23 cellular contexts compared by ENCODE assay signal in the genomic region with DNA sequence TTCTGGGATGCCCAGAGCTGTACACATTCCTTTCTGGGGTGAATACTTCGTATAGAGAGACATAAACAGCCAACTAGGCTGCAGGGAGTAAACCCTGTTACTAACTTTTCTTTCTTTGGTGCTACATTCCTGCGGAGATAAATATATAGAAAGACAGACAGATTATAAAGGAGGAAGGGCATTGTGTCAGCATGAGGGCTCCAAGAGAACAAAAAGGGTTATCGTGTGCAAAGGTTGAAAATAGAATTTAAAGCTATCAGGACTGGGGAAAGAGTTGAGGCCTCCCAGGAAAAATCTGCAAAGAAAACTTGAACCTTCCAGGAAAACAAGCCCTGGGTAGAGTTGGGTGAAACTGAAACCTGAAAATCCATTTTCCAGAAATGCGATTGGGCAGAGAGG.
DNase-seq lines count a peak whose midpoint lies in the region; ATAC-seq and TF ChIP-seq lines count a peak whose summit lies in the region.
"Had no signal": no experiment of that assay in that cellular context is flagged by ENCODE, and none has a peak within 500 bp of the region (broad histone marks: within the 10 kb centered on the region; RNA-seq: fewer than 3 reads in every experiment).

No MANE protein-coding gene starts in this region.

- TF ChIP-seq POLR2A in suprapubic skin (IDR thresholded peaks at IDR 0.05) = no peak

- peaks cover 39% of the 10 kb centered on the region for H3K4me1 Mint-ChIP-seq in endodermal cell
- H3K4me1 Mint-ChIP-seq in nephron = peaks cover 48% of the 10 kb centered on the region
- H3K4me1 Mint-ChIP-seq in activated T-cell treated with anti-CD3 and anti-CD28 coated beads, Interleukin-2, amount 50 U/mL, for 24 hours (ENCODE audit: low read depth) = no peaks in the 10 kb centered on the region
- H3K4me1 Mint-ChIP-seq: activated naive CD8-positive, alpha-beta T cell treated with anti-CD3 and anti-CD28 coated beads for 36 hours; memory B cell had no signal

- H3K27me3 ChIP-seq in SK-N-SH (ENCODE audit: insufficient read depth) = no peaks in the 10 kb centered on the region
- no peaks in the 10 kb centered on the region for H3K27me3 ChIP-seq in endodermal cell (ENCODE audit: control insufficient read depth, insufficient read depth, low read length, poor library complexity, severe bottlenecking)
- no peaks in the 10 kb centered on the region for H3K27me3 ChIP-seq in suprapubic skin
- H3K27me3 ChIP-seq: brain microvascular endothelial cell, vagina had no signal

- no peaks in the 10 kb centered on the region for H3K9me3 Mint-ChIP-seq in endodermal cell
- peaks cover 4% of the 10 kb centered on the region for H3K9me3 Mint-ChIP-seq in nephron
- no peaks in the 10 kb centered on the region for H3K9me3 Mint-ChIP-seq in activated T-cell treated with anti-CD3 and anti-CD28 coated beads, Interleukin-2, amount 50 U/mL, for 24 hours
- H3K9me3 Mint-ChIP-seq: activated naive CD8-positive, alpha-beta T cell treated with anti-CD3 and anti-CD28 coated beads for 36 hours; memory B cell; naive thymus-derived CD8-positive, alpha-beta T cell; T-cell had no signal

- H3K9me2 ChIP-seq in SK-N-SH = no peaks in the 10 kb centered on the region

- H3K9me3 ChIP-seq in SK-N-SH (no peaks in the 10 kb centered on the region), endodermal cell (ENCODE audit: control insufficient read depth, low read length) (no peaks in the 10 kb centered on the region), suprapubic skin (no peaks in the 10 kb centered on the region)
- H3K9me3 ChIP-seq: vagina had no signal

- no peaks in the 10 kb centered on the region for H3K36me3 ChIP-seq in SK-N-SH (replicated peaks in 1 of 2; ENCODE audit: control insufficient read depth in 1 of 2, insufficient read depth in 2 of 2, low read length in 1 of 2)
- H3K36me3 ChIP-seq in endodermal cell (ENCODE audit: control insufficient read depth, insufficient read depth, low read length) = no peaks in the 10 kb centered on the region
- H3K36me3 ChIP-seq in suprapubic skin = no peaks in the 10 kb centered on the region
- H3K36me3 ChIP-seq: brain microvascular endothelial cell, vagina had no signal

- no peaks in the 10 kb centered on the region for H3K79me2 ChIP-seq in SK-N-SH (ENCODE audit: insufficient read depth)

- TF ChIP-seq CTCF in SK-N-SH (IDR thresholded peaks at IDR 0.05) (no peak), endodermal cell (conservative IDR thresholded peaks at IDR 0.05) (no peak), nephron (IDR thresholded peaks at IDR 0.05; ENCODE audit: unreplicated experiment in 3 of 3) (no peak), suprapubic skin (IDR thresholded peaks at IDR 0.05) (no peak)

- H3K9ac ChIP-seq in SK-N-SH = no peak overlapping the region
- no peak overlapping the region for H3K9ac ChIP-seq in endodermal cell (ENCODE audit: extremely low read depth, low read length, poor library complexity, severe bottlenecking)

- 81% methylated on average over 4 of the region's 4 CpGs for WGBS in SK-N-SH (ENCODE audit: low lambda C conversion rate)
- WGBS in endodermal cell (ENCODE audit: insufficient coverage in 1 of 2, insufficient read length in 1 of 2), 2 experiments = 75 to 78% methylated on average over 4 of the region's 4 CpGs
- 70% methylated on average over 4 of the region's 4 CpGs for WGBS in suprapubic skin

- H4K20me1 ChIP-seq in SK-N-SH (ENCODE audit: insufficient read depth) = no peaks in the 10 kb centered on the region

- H3K4me3 ChIP-seq in SK-N-SH (ENCODE audit: low read depth in 2 of 2, low read length in 1 of 2) (no peak overlapping the region), endodermal cell (ENCODE audit: low read length) (peak overlapping the region; percentile 50), suprapubic skin (no peak overlapping the region)
- H3K4me3 ChIP-seq: coronary artery, vagina had no signal

- TF ChIP-seq EP300 in SK-N-SH (IDR thresholded peaks at IDR 0.05; ENCODE audit: borderline replicate concordance in 1 of 2, low read depth in 1 of 2, low read length in 1 of 2) = no peak
- TF ChIP-seq EP300 in suprapubic skin (IDR thresholded peaks at IDR 0.05) = no peak

- peak overlapping the region; percentile 58; the same call in 1 of the 2 replicates for H2AFZ ChIP-seq in SK-N-SH (ENCODE audit: low read depth)

- H3K27ac ChIP-seq in SK-N-SH (ENCODE audit: low read depth in 2 of 2, low read length in 1 of 2) (no peak overlapping the region), endodermal cell (ENCODE audit: low read depth, low read length) (no peak overlapping the region), suprapubic skin (peak overlapping the region; percentile 39), caudate nucleus (ENCODE audit: low read depth, low read length) (no peak overlapping the region)
- H3K27ac ChIP-seq: brain microvascular endothelial cell, vagina had no signal

- no peak for TF ChIP-seq RAD21 in SK-N-SH (IDR thresholded peaks at IDR 0.05; ENCODE audit: low read length)

- CTCF ChIA-PET in SK-N-SH (lab: Yijun Ruan, JAX) = interaction anchor here (1.1 to 2.5 kb wide), 2 partner anchors 10 to 685 kb away, joined by 3 to 11 read pairs; a partner anchor contains a TSS

- H3K27ac Mint-ChIP-seq in endodermal cell (no peak overlapping the region), nephron (peak overlapping the region; percentile 5 to 47 (median 45))
- H3K27ac Mint-ChIP-seq in activated T-cell treated with anti-CD3 and anti-CD28 coated beads, Interleukin-2, amount 50 U/mL, for 24 hours = no peak overlapping the region
- H3K27ac Mint-ChIP-seq: activated naive CD8-positive, alpha-beta T cell treated with anti-CD3 and anti-CD28 coated beads for 36 hours; memory B cell; T-cell had no signal

- H3K4me3 Mint-ChIP-seq in endodermal cell = no peak overlapping the region
- no peak overlapping the region for H3K4me3 Mint-ChIP-seq in nephron
- H3K4me3 Mint-ChIP-seq in activated T-cell treated with anti-CD3 and anti-CD28 coated beads, Interleukin-2, amount 50 U/mL, for 24 hours = no peak overlapping the region
- H3K4me3 Mint-ChIP-seq: activated naive CD8-positive, alpha-beta T cell treated with anti-CD3 and anti-CD28 coated beads for 36 hours; memory B cell; naive thymus-derived CD8-positive, alpha-beta T cell; T-cell had no signal

- peaks cover 17% of the 10 kb centered on the region for H3F3A ChIP-seq in SK-N-SH (replicated peaks; ENCODE audit: insufficient read depth)

- POLR2A ChIA-PET in SK-N-SH (lab: Yijun Ruan, JAX) = no interaction called here

- ATAC-seq in SK-N-SH treated with all-trans-retinoic acid at 6 μM for 48 hours = no peak
- ATAC-seq: HCT116; HepG2; naive thymus-derived CD8-positive, alpha-beta T cell; T-cell had no signal

- H3K27me3 Mint-ChIP-seq in endodermal cell (ENCODE audit: insufficient read depth) = no peaks in the 10 kb centered on the region
- H3K27me3 Mint-ChIP-seq in nephron (ENCODE audit: low read depth) = peaks cover 7% of the 10 kb centered on the region
- peaks cover 33% of the 10 kb centered on the region for H3K27me3 Mint-ChIP-seq in activated T-cell treated with anti-CD3 and anti-CD28 coated beads, Interleukin-2, amount 50 U/mL, for 24 hours

- in situ Hi-C loops in G401 (cut with HindIII; ENCODE audit: low sequenced_read_pairs) = no loop called here

- no peak for DNase-seq in SK-N-SH
- DNase-seq in endodermal cell = peak; percentile 24
- no peak for DNase-seq in suprapubic skin (ENCODE audit: low spot score in 2 of 2)
- no peak for DNase-seq in G401 (ENCODE audit: low spot score)
- no peak for DNase-seq in activated T-cell treated with anti-CD3 and anti-CD28 coated beads, Interleukin-2, amount 50 U/mL, for 24 hours
- DNase-seq in caudate nucleus (lab: John Stamatoyannopoulos, UW) = no peak
- DNase-seq: 8988T; activated CD4-positive, alpha-beta T cell treated with anti-CD3 and anti-CD28 coated beads for 48 hours; activated naive CD8-positive, alpha-beta T cell treated with anti-CD3 and anti-CD28 coated beads for 36 hours; brain microvascular endothelial cell; C1 segment of cervical spinal cord; hippocampal formation; naive thymus-derived CD8-positive, alpha-beta T cell; NCI-H526; stimulated activated CD4-positive, alpha-beta T cell treated with anti-CD3 and anti-CD28 coated beads, Interleukin-12 subunit alpha, Interleukin-12 subunit beta, amount 100 ng/mL, for 4 hours; T-cell had no signal

- H3K4me1 ChIP-seq in SK-N-SH (ENCODE audit: control insufficient read depth in 1 of 2, insufficient read depth in 2 of 2, low read depth in 1 of 2, low read length in 1 of 2) = peaks cover 0 to 5% of the 10 kb centered on the region in 2 experiments; a peak in 3 of 4 replicates
- H3K4me1 ChIP-seq in endodermal cell (ENCODE audit: control insufficient read depth, insufficient read depth, low read length) = peaks cover 25% of the 10 kb centered on the region
- H3K4me1 ChIP-seq in suprapubic skin = peaks cover 31% of the 10 kb centered on the region
- H3K4me1 ChIP-seq: vagina had no signal

- H3K4me2 ChIP-seq in SK-N-SH = no peak overlapping the region

- H3K36me3 Mint-ChIP-seq in endodermal cell (ENCODE audit: low read depth) (no peaks in the 10 kb centered on the region), nephron (ENCODE audit: low read depth) (no peaks in the 10 kb centered on the region)
- no peaks in the 10 kb centered on the region for H3K36me3 Mint-ChIP-seq in activated T-cell treated with anti-CD3 and anti-CD28 coated beads, Interleukin-2, amount 50 U/mL, for 24 hours (ENCODE audit: low read depth)
- H3K36me3 Mint-ChIP-seq: activated naive CD8-positive, alpha-beta T cell treated with anti-CD3 and anti-CD28 coated beads for 36 hours; memory B cell; naive thymus-derived CD8-positive, alpha-beta T cell; T-cell had no signal

TF ChIP-seq in SK-N-SH, 30 proteins besides CTCF, POLR2A, EP300 and RAD21 (continues in another document):
- TF ChIP-seq FOXM1 (IDR thresholded peaks at IDR 0.05; ENCODE audit: low read depth) = no peak
- no peak for TF ChIP-seq TCF12 (IDR thresholded peaks at IDR 0.05)
- no peak for TF ChIP-seq RCOR1 (IDR thresholded peaks at IDR 0.05; ENCODE audit: low read length)
- no peak for TF ChIP-seq FOSL2 (IDR thresholded peaks at IDR 0.05; ENCODE audit: borderline replicate concordance, low read depth)
- TF ChIP-seq MEF2A (IDR thresholded peaks at IDR 0.05; ENCODE audit: borderline replicate concordance, low read depth) = no peak
- TF ChIP-seq MXI1 (IDR thresholded peaks at IDR 0.05; ENCODE audit: low read depth, low read length) = no peak

TF ChIP-seq in SK-N-SH treated with all-trans-retinoic acid at 6 μM for 48 hours, 23 proteins besides CTCF, POLR2A, EP300 and RAD21 (continues in another document):
- TF ChIP-seq ARNTL (CRISPR knock-in tag; IDR thresholded peaks at IDR 0.05; ENCODE audit: borderline replicate concordance, low read depth) = no peak

Comparison
In these comparisons a context has a peak if more than half of its experiments do, and no peak if none do; other contexts are left out.
1. H3K27ac Mint-ChIP-seq: peak in nephron (3 of 3); none in endodermal cell (single experiment) and activated T-cell treated with anti-CD3 and anti-CD28 coated beads, Interleukin-2, amount 50 U/mL, for 24 hours (single experiment).